ENCODE assay signal across 8 cellular contexts in genomic region chr9:2241461-2241874, GRCh38.
A peak's percentile ranks its signal among the peaks of the same experiment; 100 is the strongest.
DNase-seq lines count a peak whose midpoint lies in the region; ATAC-seq and TF ChIP-seq lines count a peak whose summit lies in the region.

No MANE protein-coding gene starts in this region.

- peak; percentile 19; the same call in 1 of the 2 replicates for TF ChIP-seq CTCF in WERI-Rb-1 (IDR thresholded peaks at IDR 0.05; ENCODE audit: low read depth, low read length)
- peak; percentile 29 for TF ChIP-seq CTCF in foreskin fibroblast (IDR thresholded peaks at IDR 0.05; ENCODE audit: low read depth, low read length)

- H3K18ac ChIP-seq in neuronal stem cell (ENCODE audit: low read length), result peak overlapping the region; percentile 61

- no peak overlapping the region for H4K91ac ChIP-seq in neuronal stem cell (ENCODE audit: low read depth, low read length, poor library complexity)

- H2BK120ac ChIP-seq in neuronal stem cell (ENCODE audit: low read depth, low read length), result no peak overlapping the region

- peaks cover 9 to 14% of the 10 kb centered on the region in 2 donors for H3K4me1 ChIP-seq in neuronal stem cell (ENCODE audit: control insufficient read depth in 2 of 2, insufficient read depth in 1 of 2, low read depth in 1 of 2, low read length in 2 of 2)

- H4K8ac ChIP-seq in neuronal stem cell (ENCODE audit: low read depth, low read length), result no peak overlapping the region

- no CpG with 5 or more reads among the region's 15 CpGs for WGBS in neuronal stem cell (ENCODE audit: extremely low coverage in 2 of 2, insufficient read length in 2 of 2, insufficient replicate concordance in 1 of 2), 2 donors

- H3K4me3 ChIP-seq in WERI-Rb-1 (ENCODE audit: low read depth, low read length) (peak overlapping the region; percentile 43), foreskin fibroblast (ENCODE audit: low read depth in 1 of 2, low read length in 2 of 2) (peak overlapping the region; percentile 48 to 72), neuronal stem cell (ENCODE audit: low read length in 2 of 2) (peak overlapping the region in 1 of 2 donors; percentile 50)

- no peak overlapping the region for H3K4ac ChIP-seq in neuronal stem cell (ENCODE audit: low read length)

- H3K36me3 ChIP-seq in WERI-Rb-1 (no peaks in the 10 kb centered on the region), neuronal stem cell (replicated peaks in 1 of 2; ENCODE audit: control insufficient read depth in 2 of 2, insufficient read depth in 2 of 2, low read length in 2 of 2) (no peaks in the 10 kb centered on the region)

- H3K27ac ChIP-seq in WERI-Rb-1 (no peak overlapping the region), neuronal stem cell (replicated peaks; ENCODE audit: low read length) (peak overlapping the region; percentile 88)

- DNase-seq in ELF-1 (ENCODE audit: low read depth, low spot score), result peak; percentile 96
- DNase-seq in HCEC 1CT, result peak; percentile 71
- peak; percentile 25 for DNase-seq in WERI-Rb-1
- DNase-seq in foreskin fibroblast, result peak; percentile 71 to 80
- DNase-seq in neuronal stem cell (ENCODE audit: low spot score), result peak; percentile 94
- no peak for DNase-seq in activated CD8-positive, alpha-beta memory T cell treated with anti-CD3 and anti-CD28 coated beads, Interleukin-2, amount 50 U/mL, for 4 hours

- no peak overlapping the region for H2BK15ac ChIP-seq in neuronal stem cell (ENCODE audit: low read length)

- H3K14ac ChIP-seq in neuronal stem cell (ENCODE audit: low read length), result no peak overlapping the region

- no peak overlapping the region for H3K9ac ChIP-seq in neuronal stem cell (ENCODE audit: low read depth, low read length, poor library complexity)

- H3K79me1 ChIP-seq in neuronal stem cell (ENCODE audit: low read depth, low read length), result no peaks in the 10 kb centered on the region

- H2BK5ac ChIP-seq in neuronal stem cell (ENCODE audit: low read length), result peak overlapping the region; percentile 15

- H2AFZ ChIP-seq in neuronal stem cell (ENCODE audit: low read length), result peak overlapping the region; percentile 83

- ATAC-seq in GM21423 (IDR thresholded peaks at IDR 0.05; ENCODE audit: unreplicated experiment) (no peak), GM18858 (IDR thresholded peaks at IDR 0.05; ENCODE audit: unreplicated experiment) (no peak)

- H3K27me3 ChIP-seq in WERI-Rb-1 (ENCODE audit: insufficient read depth, low read depth, severe bottlenecking) (no peaks in the 10 kb centered on the region), neuronal stem cell (ENCODE audit: control insufficient read depth in 3 of 3, insufficient read depth in 3 of 3, low read depth in 1 of 3, low read length in 3 of 3) (no peaks in the 10 kb centered on the region)

- H3K4me2 ChIP-seq in neuronal stem cell (ENCODE audit: insufficient read depth, low read length, poor library complexity, severe bottlenecking), result peak overlapping the region; percentile 53

- no peak overlapping the region for H2BK12ac ChIP-seq in neuronal stem cell (ENCODE audit: low read length)

- H2AK5ac ChIP-seq in neuronal stem cell (ENCODE audit: low read depth, low read length), result no peak overlapping the region

- H3K9me3 ChIP-seq in WERI-Rb-1 (ENCODE audit: severe bottlenecking) (no peaks in the 10 kb centered on the region), neuronal stem cell (replicated peaks in 1 of 2; ENCODE audit: control insufficient read depth in 2 of 2, insufficient read depth in 1 of 2, low read depth in 1 of 2, low read length in 2 of 2) (peaks cover 2 to 8% of the 10 kb centered on the region in 2 donors)

- H3K23ac ChIP-seq in neuronal stem cell (ENCODE audit: low read depth, low read length, poor library complexity), result no peak overlapping the region
